ENCODE assay signal across 14 cellular contexts in the genomic region with DNA sequence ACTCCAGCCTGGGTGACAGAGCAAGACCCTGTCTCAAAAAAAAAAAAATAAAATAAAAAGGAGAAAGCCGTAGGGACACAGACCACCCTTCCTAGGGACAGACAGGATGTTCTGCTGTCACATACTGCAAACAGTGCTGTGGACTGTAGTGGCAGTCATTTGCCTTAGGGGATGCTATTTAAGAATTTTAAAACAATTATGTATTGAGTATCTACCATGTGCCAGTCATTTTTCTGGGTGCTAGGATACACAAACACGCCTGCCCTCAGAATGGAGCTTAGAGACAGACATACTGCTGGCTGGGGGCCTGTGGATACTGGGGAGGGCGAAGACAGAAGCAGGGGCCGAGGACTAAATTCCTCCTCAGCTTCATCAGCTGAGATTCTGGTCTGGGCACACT.
"Had no signal": no experiment of that assay in that cellular context is flagged by ENCODE, and none has a peak within 500 bp of the region (broad histone marks: within the 10 kb centered on the region; RNA-seq: fewer than 3 reads in every experiment).

No MANE protein-coding gene starts in this region.

- H3K27me3 Mint-ChIP-seq: activated CD4-positive, alpha-beta memory T cell treated with anti-CD3 and anti-CD28 coated beads, Interleukin-2, amount 10 ng/mL, durations not matched to agents 7 days and 5 days; activated naive CD4-positive, alpha-beta T cell treated with anti-CD3 and anti-CD28 coated beads, Interleukin-2, amount 50 U/mL, for 24 hours; activated naive CD8-positive, alpha-beta T cell treated with anti-CD3 and anti-CD28 coated beads, Interleukin-2, amount 10 ng/mL, durations not matched to agents 7 days and 5 days; activated T-helper 17 cell treated with anti-CD3 and anti-CD28 coated beads, Interleukin-2, amount 50 U/mL, for 72 hours; central memory CD8-positive, alpha-beta T cell had no signal

- H3K36me3 ChIP-seq: WERI-Rb-1 had no signal

- H3K27ac Mint-ChIP-seq: activated CD4-positive, alpha-beta memory T cell treated with anti-CD3 and anti-CD28 coated beads, Interleukin-2, amount 10 ng/mL, durations not matched to agents 7 days and 5 days; activated naive CD4-positive, alpha-beta T cell treated with anti-CD3 and anti-CD28 coated beads, Interleukin-2, amount 50 U/mL, for 24 hours; activated naive CD8-positive, alpha-beta T cell treated with anti-CD3 and anti-CD28 coated beads, Interleukin-2, amount 10 ng/mL, durations not matched to agents 7 days and 5 days; activated T-cell treated with anti-CD3 and anti-CD28 coated beads, Interleukin-2, amount 50 U/mL, for 72 hours had no signal

- H3K9me3 ChIP-seq: ascending aorta, SJCRH30 had no signal

- H3K36me3 Mint-ChIP-seq: activated naive CD4-positive, alpha-beta T cell treated with anti-CD3 and anti-CD28 coated beads, Interleukin-2, amount 50 U/mL, for 24 hours; activated naive CD8-positive, alpha-beta T cell treated with anti-CD3 and anti-CD28 coated beads, Interleukin-2, amount 10 ng/mL, durations not matched to agents 7 days and 5 days had no signal

- H3K4me3 ChIP-seq: ascending aorta, cardiac muscle cell, K562, SJCRH30 had no signal

- H3K4me3 Mint-ChIP-seq: activated CD4-positive, alpha-beta memory T cell treated with anti-CD3 and anti-CD28 coated beads, Interleukin-2, amount 10 ng/mL, durations not matched to agents 7 days and 5 days; activated naive CD4-positive, alpha-beta T cell treated with anti-CD3 and anti-CD28 coated beads, Interleukin-2, amount 50 U/mL, for 24 hours; activated naive CD8-positive, alpha-beta T cell treated with anti-CD3 and anti-CD28 coated beads, Interleukin-2, amount 10 ng/mL, durations not matched to agents 7 days and 5 days; activated T-cell treated with anti-CD3 and anti-CD28 coated beads, Interleukin-2, amount 50 U/mL, for 72 hours; activated T-helper 17 cell treated with anti-CD3 and anti-CD28 coated beads, Interleukin-2, amount 50 U/mL, for 72 hours; central memory CD8-positive, alpha-beta T cell had no signal

- H3K27me3 ChIP-seq: ascending aorta, cardiac muscle cell, SJCRH30 had no signal

- H3K9me3 Mint-ChIP-seq: activated CD4-positive, alpha-beta memory T cell treated with anti-CD3 and anti-CD28 coated beads, Interleukin-2, amount 10 ng/mL, durations not matched to agents 7 days and 5 days; activated naive CD4-positive, alpha-beta T cell treated with anti-CD3 and anti-CD28 coated beads, Interleukin-2, amount 50 U/mL, for 24 hours; activated naive CD8-positive, alpha-beta T cell treated with anti-CD3 and anti-CD28 coated beads, Interleukin-2, amount 10 ng/mL, durations not matched to agents 7 days and 5 days; activated T-cell treated with anti-CD3 and anti-CD28 coated beads, Interleukin-2, amount 50 U/mL, for 72 hours; activated T-helper 17 cell treated with anti-CD3 and anti-CD28 coated beads, Interleukin-2, amount 50 U/mL, for 72 hours; central memory CD8-positive, alpha-beta T cell had no signal

- DNase-seq: activated gamma-delta T cell; activated naive CD8-positive, alpha-beta T cell treated with anti-CD3 and anti-CD28 coated beads, Interleukin-2, amount 10 ng/mL, durations not matched to agents 7 days and 5 days; NCI-H1048; T1000 had no signal

- H3K4me1 Mint-ChIP-seq: activated naive CD8-positive, alpha-beta T cell treated with anti-CD3 and anti-CD28 coated beads, Interleukin-2, amount 10 ng/mL, durations not matched to agents 7 days and 5 days; central memory CD8-positive, alpha-beta T cell had no signal

- H3K27ac ChIP-seq: ascending aorta, cardiac muscle cell, SJCRH30, WERI-Rb-1 had no signal

- H3K4me1 ChIP-seq: SJCRH30 had no signal
